19 cellular contexts compared by ENCODE assay signal in genomic region chr16:66910175-66910940, GRCh38. TPM values are rescaled to one million over a fixed set of nuclear protein-coding genes. Genes with fewer than 3 reads are reported as not detected.
DNase-seq lines count a peak whose midpoint lies in the region; ATAC-seq, FAIRE-seq and TF ChIP-seq lines count a peak whose summit lies in the region.
"Had no signal": no experiment of that assay in that cellular context is flagged by ENCODE, and none has a peak within 500 bp of the region (broad histone marks: within the 10 kb centered on the region; RNA-seq: fewer than 3 reads in every experiment).

No MANE protein-coding gene starts in this region.

- no peaks in the 10 kb centered on the region for H3K79me2 ChIP-seq in osteoblast (ENCODE audit: insufficient read depth, low read length)

- no peak for ATAC-seq in Right ventricle myocardium superior (ENCODE audit: poor library complexity)

- no peaks in the 10 kb centered on the region for H4K20me1 ChIP-seq in osteoblast (ENCODE audit: insufficient read depth, low read length)
- H4K20me1 ChIP-seq: BLaER1 had no signal

- no peak for FAIRE-seq in frontal cortex (lab: Jason Lieb, UNC)
- FAIRE-seq: D721Med had no signal

- H3K4me1 ChIP-seq in left ventricle myocardium inferior (peaks cover 36% of the 10 kb centered on the region), osteoblast (ENCODE audit: insufficient read depth, low read length) (no peaks in the 10 kb centered on the region)

- H2AFZ ChIP-seq in osteoblast (ENCODE audit: low read length) = no peak overlapping the region
- H2AFZ ChIP-seq: GM23248 had no signal

- DNase-seq in Right ventricle myocardium superior (peak; percentile 24), left ventricle myocardium inferior (no peak), epithelial cell of esophagus (ENCODE audit: low read depth) (no peak), osteoblast (ENCODE audit: insufficient read length, low spot score, missing footprints) (peak; percentile 69), frontal cortex (ENCODE audit: low spot score in 2 of 2) (no peak), posterior vena cava (ENCODE audit: low spot score) (no peak)
- DNase-seq: CD8-positive, alpha-beta memory T cell; DMS79; NCI-H1417 treated with DMSO at 0.1 percent for 48 hours; NCI-H2029 treated with DMSO at 0.1 percent for 48 hours; NCI-H2171 treated with DMSO at 0.1 percent for 48 hours; NCI-H446 treated with DMSO at 0.1 percent for 48 hours had no signal

- intact Hi-C loops in Right ventricle myocardium superior (cut with DNase I) = no loop called here
- intact Hi-C loops in left ventricle myocardium inferior (cut with micrococcal nuclease) = no loop called here
- intact Hi-C loops in posterior vena cava (cut with DNase I) = no loop called here

- TF ChIP-seq CTCF in left ventricle myocardium inferior (IDR thresholded peaks at IDR 0.05; ENCODE audit: borderline replicate concordance) (no peak), epithelial cell of esophagus (IDR thresholded peaks at IDR 0.05; ENCODE audit: insufficient read depth, low read depth, low read length, missing control alignments) (no peak), osteoblast (IDR thresholded peaks at IDR 0.05; ENCODE audit: extremely low read depth, low read depth, low read length) (no peak)

- H3K36me3 ChIP-seq in left ventricle myocardium inferior (no peaks in the 10 kb centered on the region), osteoblast (ENCODE audit: insufficient read depth, low read length) (no peaks in the 10 kb centered on the region)
- H3K36me3 ChIP-seq: BLaER1 had no signal

- H3K27ac ChIP-seq in left ventricle myocardium inferior (replicated peaks) = no peak overlapping the region
- no peak overlapping the region for H3K27ac ChIP-seq in osteoblast (ENCODE audit: low read depth, low read length)
- H3K27ac ChIP-seq: BLaER1, GM23248 had no signal

- H3K4me3 ChIP-seq in left ventricle myocardium inferior (no peak overlapping the region), epithelial cell of esophagus (ENCODE audit: low read length) (peak overlapping the region; percentile 34), osteoblast (ENCODE audit: insufficient read depth, low read length) (no peak overlapping the region)
- H3K4me3 ChIP-seq: BLaER1, GM23248, K562 had no signal

- H3K9me3 ChIP-seq in left ventricle myocardium inferior (replicated peaks) (no peaks in the 10 kb centered on the region), osteoblast (ENCODE audit: low read depth, low read length) (no peaks in the 10 kb centered on the region)
- H3K9me3 ChIP-seq: BLaER1 had no signal

- H3K27me3 ChIP-seq in left ventricle myocardium inferior (ENCODE audit: low read depth) (no peaks in the 10 kb centered on the region), osteoblast (ENCODE audit: insufficient read depth, low read length) (peaks cover 29% of the 10 kb centered on the region)
- H3K27me3 ChIP-seq: BLaER1 had no signal

- no peak overlapping the region for H3K4me2 ChIP-seq in osteoblast (ENCODE audit: insufficient read depth, low read length)
- H3K4me2 ChIP-seq: BLaER1 had no signal

RNA-seq across cellular contexts. Expression of gene CDH16, which starts 8.3 kb away (rescaled TPM):
- total RNA-seq in Right ventricle myocardium superior (0.13 TPM), left ventricle myocardium inferior (not detected), osteoblast (not detected in 2 replicates), frontal cortex (not detected), posterior vena cava (not detected)
- total RNA-seq: A172; CD8-positive, alpha-beta memory T cell; GM23248; HT1080; K562; SK-MEL-5 had no signal

RNA-seq across cellular contexts. Expression of gene RRAD, which starts 15.0 kb away (rescaled TPM):
- total RNA-seq in Right ventricle myocardium superior = 95.4 TPM
- 135 TPM for total RNA-seq in left ventricle myocardium inferior
- 3.2 and 4.3 TPM in 2 replicates for total RNA-seq in osteoblast
- total RNA-seq in frontal cortex = 2.4 TPM
- total RNA-seq in posterior vena cava = 10 to 100 TPM in 1 of 2 donors, 1 to 10 TPM in 1; 8.2 to 11.6 TPM
- total RNA-seq: HT1080, SK-MEL-5 had no signal

RNA-seq across cellular contexts. Expression of gene CIAO2B, which starts 23.8 kb away (rescaled TPM):
- total RNA-seq in Right ventricle myocardium superior (103 TPM), left ventricle myocardium inferior (127 TPM), osteoblast (90.8 and 97.4 TPM in 2 replicates), frontal cortex (105 TPM), posterior vena cava (10 to 100 TPM; 53.0 to 60.3 TPM)

RNA-seq across cellular contexts. Expression of gene CES2, which starts 25.0 kb away (rescaled TPM):
- 114 TPM for total RNA-seq in Right ventricle myocardium superior
- total RNA-seq in left ventricle myocardium inferior = 88.5 TPM
- total RNA-seq in osteoblast = 38.6 and 42.3 TPM in 2 replicates
- 22.8 TPM for total RNA-seq in frontal cortex
- 10 to 100 TPM; 26.7 to 31.3 TPM for total RNA-seq in posterior vena cava

RNA-seq across cellular contexts. Expression of gene PDP2, which starts 30.0 kb away (rescaled TPM):
- 3.3 TPM for total RNA-seq in Right ventricle myocardium superior
- total RNA-seq in left ventricle myocardium inferior = 2.8 TPM
- total RNA-seq in osteoblast = 11.5 and 13.8 TPM in 2 replicates
- total RNA-seq in frontal cortex = 8.6 TPM
- total RNA-seq in posterior vena cava = 1 to 10 TPM; 5.0 to 5.5 TPM

Comparison
In these comparisons a context has a peak if more than half of its experiments do, and no peak if none do; other contexts are left out.
1. DNase-seq: peak in Right ventricle myocardium superior (single experiment) and osteoblast (single experiment); none in left ventricle myocardium inferior (single experiment), epithelial cell of esophagus (single experiment), frontal cortex (0 of 2) and posterior vena cava (single experiment).